1 cellular context compared by ENCODE assay signal in the genomic region with DNA sequence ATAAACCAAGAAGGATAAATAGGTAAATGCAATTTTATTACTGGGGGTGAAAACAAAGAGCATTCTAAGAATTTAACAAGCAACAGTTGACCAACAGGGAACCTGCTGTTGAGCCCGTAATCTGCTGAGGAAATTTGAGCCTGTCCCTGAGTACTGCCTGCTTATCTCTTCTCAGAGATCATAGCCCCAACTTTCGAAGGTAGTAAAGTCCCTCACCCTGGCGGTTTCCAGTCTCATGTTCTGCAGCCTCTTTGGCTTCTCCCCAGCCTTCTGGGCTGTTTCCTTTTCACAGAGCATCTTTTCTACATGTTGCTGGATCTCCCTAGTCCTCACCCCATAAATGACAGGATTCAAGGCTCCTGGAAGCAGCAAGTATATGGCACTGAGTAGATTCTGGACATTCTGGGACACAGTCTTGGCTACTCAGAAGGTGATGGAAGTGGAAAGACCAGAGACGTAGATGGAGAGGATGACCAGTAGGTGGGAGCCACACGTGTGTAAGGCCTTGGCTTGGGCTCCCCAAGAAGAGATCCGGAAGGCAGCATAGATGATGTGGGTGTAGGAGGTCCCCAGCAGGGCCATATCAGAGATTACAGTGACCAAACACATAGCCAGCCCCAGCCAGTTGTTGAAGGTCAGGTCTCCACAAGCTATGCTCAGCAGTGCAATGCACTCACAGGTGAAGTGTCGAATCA.
TF ChIP-seq lines count a peak whose summit lies in the region.

No MANE protein-coding gene starts in this region.

TF ChIP-seq in K562, 482 proteins besides CTCF, POLR2A, EP300 and RAD21 (continued from another document and continues in another):
- TF ChIP-seq, protein P1, sequence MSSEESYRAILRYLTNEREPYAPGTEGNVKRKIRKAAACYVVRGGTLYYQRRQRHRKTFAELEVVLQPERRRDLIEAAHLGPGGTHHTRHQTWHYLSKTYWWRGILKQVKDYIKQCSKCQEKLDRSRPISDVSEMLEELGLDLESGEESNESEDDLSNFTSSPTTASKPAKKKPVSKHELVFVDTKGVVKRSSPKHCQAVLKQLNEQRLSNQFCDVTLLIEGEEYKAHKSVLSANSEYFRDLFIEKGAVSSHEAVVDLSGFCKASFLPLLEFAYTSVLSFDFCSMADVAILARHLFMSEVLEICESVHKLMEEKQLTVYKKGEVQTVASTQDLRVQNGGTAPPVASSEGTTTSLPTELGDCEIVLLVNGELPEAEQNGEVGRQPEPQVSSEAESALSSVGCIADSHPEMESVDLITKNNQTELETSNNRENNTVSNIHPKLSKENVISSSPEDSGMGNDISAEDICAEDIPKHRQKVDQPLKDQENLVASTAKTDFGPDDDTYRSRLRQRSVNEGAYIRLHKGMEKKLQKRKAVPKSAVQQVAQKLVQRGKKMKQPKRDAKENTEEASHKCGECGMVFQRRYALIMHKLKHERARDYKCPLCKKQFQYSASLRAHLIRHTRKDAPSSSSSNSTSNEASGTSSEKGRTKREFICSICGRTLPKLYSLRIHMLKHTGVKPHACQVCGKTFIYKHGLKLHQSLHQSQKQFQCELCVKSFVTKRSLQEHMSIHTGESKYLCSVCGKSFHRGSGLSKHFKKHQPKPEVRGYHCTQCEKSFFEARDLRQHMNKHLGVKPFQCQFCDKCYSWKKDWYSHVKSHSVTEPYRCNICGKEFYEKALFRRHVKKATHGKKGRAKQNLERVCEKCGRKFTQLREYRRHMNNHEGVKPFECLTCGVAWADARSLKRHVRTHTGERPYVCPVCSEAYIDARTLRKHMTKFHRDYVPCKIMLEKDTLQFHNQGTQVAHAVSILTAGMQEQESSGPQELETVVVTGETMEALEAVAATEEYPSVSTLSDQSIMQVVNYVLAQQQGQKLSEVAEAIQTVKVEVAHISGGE (CRISPR knock-in tag; IDR thresholded peaks at IDR 0.05), result 0 out of 6 replicates have a peak, but pooled peaks of 1 of the 3 experiments have one; percentile 38
- TF ChIP-seq ZNF12 (CRISPR knock-in tag; IDR thresholded peaks at IDR 0.05) (no peak), SAFB (IDR thresholded peaks at IDR 0.05; ENCODE audit: borderline replicate concordance, low read depth, low read length) (no peak), FOXK1 (CRISPR knock-in tag; IDR thresholded peaks at IDR 0.05; ENCODE audit: borderline replicate concordance) (no peak), ZNF174 (CRISPR knock-in tag; IDR thresholded peaks at IDR 0.05) (no peak), BACH1 (tag; IDR thresholded peaks at IDR 0.05) (no peak), TCF3 (CRISPR knock-in tag; IDR thresholded peaks at IDR 0.05) (peak; percentile 46), CTBP1 (IDR thresholded peaks at IDR 0.05; ENCODE audit: borderline replicate concordance) (peak; percentile 61; the same call in 1 of the 2 replicates), ARID1B (IDR thresholded peaks at IDR 0.05) (peak; percentile 27; the same call in 1 of the 2 replicates), GABPB1 (CRISPR knock-in tag; IDR thresholded peaks at IDR 0.05) (no peak), YY1 (IDR thresholded peaks at IDR 0.05; ENCODE audit: borderline replicate concordance in 1 of 3, control insufficient read depth in 1 of 3, extremely low read depth in 1 of 3, insufficient read depth in 3 of 3, insufficient read length in 1 of 3, insufficient replicate concordance in 2 of 3, low read depth in 1 of 3, low read length in 2 of 3) (no peak), DPF2 (IDR thresholded peaks at IDR 0.05) (peak; percentile 45; the same call in 1 of the 2 replicates), FOS (IDR thresholded peaks at IDR 0.05; ENCODE audit: extremely low read depth, insufficient read length) (no peak), MAFK (IDR thresholded peaks at IDR 0.05; ENCODE audit: low read length) (no peak), DNMT1 (IDR thresholded peaks at IDR 0.05) (no peak), FOXM1 (IDR thresholded peaks at IDR 0.05; ENCODE audit: low read depth) (no peak), FOXM1 (CRISPR knock-in tag; IDR thresholded peaks at IDR 0.05; ENCODE audit: low read depth) (no peak), BRD4 (IDR thresholded peaks at IDR 0.05) (no peak), ZNF146 (CRISPR knock-in tag; IDR thresholded peaks at IDR 0.05; ENCODE audit: unreplicated experiment) (no peak), GTF2E2 (tag; IDR thresholded peaks at IDR 0.05) (no peak), EZH2 (IDR thresholded peaks at IDR 0.05; ENCODE audit: borderline replicate concordance, low read depth, low read length) (no peak), ZNF408 (CRISPR knock-in tag; IDR thresholded peaks at IDR 0.05; ENCODE audit: low read depth) (no peak), EHMT2 (IDR thresholded peaks at IDR 0.05) (peak; percentile 5; the same call in 1 of the 2 replicates), GATA2 (CRISPR knock-in tag; IDR thresholded peaks at IDR 0.05) (no peak), EP400 (IDR thresholded peaks at IDR 0.05) (peak; percentile 46; the same call in 1 of the 2 replicates), ETV1 (tag; conservative IDR thresholded peaks at IDR 0.05; ENCODE audit: low read depth) (peak; percentile 60), U2AF1 (optimal IDR thresholded peaks at IDR 0.05; ENCODE audit: low read depth, low read length) (no peak), ZNF75A (CRISPR knock-in tag; IDR thresholded peaks at IDR 0.05) (no peak), ZNF586 (CRISPR knock-in tag; conservative IDR thresholded peaks at IDR 0.05) (no peak), ZNF347 (CRISPR knock-in tag; IDR thresholded peaks at IDR 0.05; ENCODE audit: low read depth) (no peak), NRF1 (conservative IDR thresholded peaks at IDR 0.05 in 1 of 2, IDR thresholded peaks at IDR 0.05 in 1 of 2) (no peak), BCL6 (CRISPR knock-in tag; IDR thresholded peaks at IDR 0.05) (no peak), TEAD4 (IDR thresholded peaks at IDR 0.05; ENCODE audit: low read length) (peak; percentile 40; the same call in 1 of the 2 replicates), TEAD4 (CRISPR knock-in tag; IDR thresholded peaks at IDR 0.05; ENCODE audit: borderline replicate concordance) (no peak), ZBTB8A (IDR thresholded peaks at IDR 0.05; ENCODE audit: partially characterized antibody) (no peak), ZEB2 (IDR thresholded peaks at IDR 0.05) (0 out of 2 replicates have a peak, but pooled peaks have one; percentile 11), SMARCA5 (IDR thresholded peaks at IDR 0.05) (peak; percentile 63; the same call in 1 of the 2 replicates), L3MBTL2 (IDR thresholded peaks at IDR 0.05) (peak; percentile 49; the same call in 1 of the 2 replicates), NUFIP1 (IDR thresholded peaks at IDR 0.05; ENCODE audit: partially characterized antibody) (no peak), RBM15 (IDR thresholded peaks at IDR 0.05; ENCODE audit: insufficient read depth, low read length) (no peak), MTA3 (IDR thresholded peaks at IDR 0.05; ENCODE audit: borderline replicate concordance) (0 out of 2 replicates have a peak, but pooled peaks have one; percentile 2), ZNF282 (CRISPR knock-in tag; IDR thresholded peaks at IDR 0.05) (no peak)
- TF ChIP-seq, protein P2, sequence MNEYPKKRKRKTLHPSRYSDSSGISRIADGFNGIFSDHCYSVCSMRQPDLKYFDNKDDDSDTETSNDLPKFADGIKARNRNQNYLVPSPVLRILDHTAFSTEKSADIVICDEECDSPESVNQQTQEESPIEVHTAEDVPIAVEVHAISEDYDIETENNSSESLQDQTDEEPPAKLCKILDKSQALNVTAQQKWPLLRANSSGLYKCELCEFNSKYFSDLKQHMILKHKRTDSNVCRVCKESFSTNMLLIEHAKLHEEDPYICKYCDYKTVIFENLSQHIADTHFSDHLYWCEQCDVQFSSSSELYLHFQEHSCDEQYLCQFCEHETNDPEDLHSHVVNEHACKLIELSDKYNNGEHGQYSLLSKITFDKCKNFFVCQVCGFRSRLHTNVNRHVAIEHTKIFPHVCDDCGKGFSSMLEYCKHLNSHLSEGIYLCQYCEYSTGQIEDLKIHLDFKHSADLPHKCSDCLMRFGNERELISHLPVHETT (CRISPR knock-in tag; conservative IDR thresholded peaks at IDR 0.05 in 1 of 2, IDR thresholded peaks at IDR 0.05 in 1 of 2), result no peak
- TF ChIP-seq, protein P3, sequence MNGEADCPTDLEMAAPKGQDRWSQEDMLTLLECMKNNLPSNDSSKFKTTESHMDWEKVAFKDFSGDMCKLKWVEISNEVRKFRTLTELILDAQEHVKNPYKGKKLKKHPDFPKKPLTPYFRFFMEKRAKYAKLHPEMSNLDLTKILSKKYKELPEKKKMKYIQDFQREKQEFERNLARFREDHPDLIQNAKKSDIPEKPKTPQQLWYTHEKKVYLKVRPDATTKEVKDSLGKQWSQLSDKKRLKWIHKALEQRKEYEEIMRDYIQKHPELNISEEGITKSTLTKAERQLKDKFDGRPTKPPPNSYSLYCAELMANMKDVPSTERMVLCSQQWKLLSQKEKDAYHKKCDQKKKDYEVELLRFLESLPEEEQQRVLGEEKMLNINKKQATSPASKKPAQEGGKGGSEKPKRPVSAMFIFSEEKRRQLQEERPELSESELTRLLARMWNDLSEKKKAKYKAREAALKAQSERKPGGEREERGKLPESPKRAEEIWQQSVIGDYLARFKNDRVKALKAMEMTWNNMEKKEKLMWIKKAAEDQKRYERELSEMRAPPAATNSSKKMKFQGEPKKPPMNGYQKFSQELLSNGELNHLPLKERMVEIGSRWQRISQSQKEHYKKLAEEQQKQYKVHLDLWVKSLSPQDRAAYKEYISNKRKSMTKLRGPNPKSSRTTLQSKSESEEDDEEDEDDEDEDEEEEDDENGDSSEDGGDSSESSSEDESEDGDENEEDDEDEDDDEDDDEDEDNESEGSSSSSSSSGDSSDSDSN (IDR thresholded peaks at IDR 0.05; ENCODE audit: borderline replicate concordance in 1 of 2, low read depth in 2 of 2, low read length in 2 of 2), result peak in 1 of 2 experiments; percentile 12; a peak in 1 of 4 replicates
- TF ChIP-seq, protein P4, sequence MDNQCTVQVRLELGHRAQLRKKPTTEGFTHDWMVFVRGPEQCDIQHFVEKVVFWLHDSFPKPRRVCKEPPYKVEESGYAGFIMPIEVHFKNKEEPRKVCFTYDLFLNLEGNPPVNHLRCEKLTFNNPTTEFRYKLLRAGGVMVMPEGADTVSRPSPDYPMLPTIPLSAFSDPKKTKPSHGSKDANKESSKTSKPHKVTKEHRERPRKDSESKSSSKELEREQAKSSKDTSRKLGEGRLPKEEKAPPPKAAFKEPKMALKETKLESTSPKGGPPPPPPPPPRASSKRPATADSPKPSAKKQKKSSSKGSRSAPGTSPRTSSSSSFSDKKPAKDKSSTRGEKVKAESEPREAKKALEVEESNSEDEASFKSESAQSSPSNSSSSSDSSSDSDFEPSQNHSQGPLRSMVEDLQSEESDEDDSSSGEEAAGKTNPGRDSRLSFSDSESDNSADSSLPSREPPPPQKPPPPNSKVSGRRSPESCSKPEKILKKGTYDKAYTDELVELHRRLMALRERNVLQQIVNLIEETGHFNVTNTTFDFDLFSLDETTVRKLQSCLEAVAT (IDR thresholded peaks at IDR 0.05), result no peak
- TF ChIP-seq, protein P5, sequence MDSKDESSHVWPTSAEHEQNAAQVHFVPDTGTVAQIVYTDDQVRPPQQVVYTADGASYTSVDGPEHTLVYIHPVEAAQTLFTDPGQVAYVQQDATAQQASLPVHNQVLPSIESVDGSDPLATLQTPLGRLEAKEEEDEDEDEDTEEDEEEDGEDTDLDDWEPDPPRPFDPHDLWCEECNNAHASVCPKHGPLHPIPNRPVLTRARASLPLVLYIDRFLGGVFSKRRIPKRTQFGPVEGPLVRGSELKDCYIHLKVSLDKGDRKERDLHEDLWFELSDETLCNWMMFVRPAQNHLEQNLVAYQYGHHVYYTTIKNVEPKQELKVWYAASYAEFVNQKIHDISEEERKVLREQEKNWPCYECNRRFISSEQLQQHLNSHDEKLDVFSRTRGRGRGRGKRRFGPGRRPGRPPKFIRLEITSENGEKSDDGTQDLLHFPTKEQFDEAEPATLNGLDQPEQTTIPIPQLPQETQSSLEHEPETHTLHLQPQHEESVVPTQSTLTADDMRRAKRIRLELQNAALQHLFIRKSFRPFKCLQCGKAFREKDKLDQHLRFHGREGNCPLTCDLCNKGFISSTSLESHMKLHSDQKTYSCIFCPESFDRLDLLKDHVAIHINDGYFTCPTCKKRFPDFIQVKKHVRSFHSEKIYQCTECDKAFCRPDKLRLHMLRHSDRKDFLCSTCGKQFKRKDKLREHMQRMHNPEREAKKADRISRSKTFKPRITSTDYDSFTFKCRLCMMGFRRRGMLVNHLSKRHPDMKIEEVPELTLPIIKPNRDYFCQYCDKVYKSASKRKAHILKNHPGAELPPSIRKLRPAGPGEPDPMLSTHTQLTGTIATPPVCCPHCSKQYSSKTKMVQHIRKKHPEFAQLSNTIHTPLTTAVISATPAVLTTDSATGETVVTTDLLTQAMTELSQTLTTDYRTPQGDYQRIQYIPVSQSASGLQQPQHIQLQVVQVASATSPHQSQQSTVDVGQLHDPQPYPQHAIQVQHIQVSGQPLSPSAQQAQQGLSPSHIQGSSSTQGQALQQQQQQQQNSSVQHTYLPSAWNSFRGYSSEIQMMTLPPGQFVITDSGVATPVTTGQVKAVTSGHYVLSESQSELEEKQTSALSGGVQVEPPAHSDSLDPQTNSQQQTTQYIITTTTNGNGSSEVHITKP (IDR thresholded peaks at IDR 0.05; ENCODE audit: partially characterized antibody), result peak; percentile 12
- TF ChIP-seq, protein P6, sequence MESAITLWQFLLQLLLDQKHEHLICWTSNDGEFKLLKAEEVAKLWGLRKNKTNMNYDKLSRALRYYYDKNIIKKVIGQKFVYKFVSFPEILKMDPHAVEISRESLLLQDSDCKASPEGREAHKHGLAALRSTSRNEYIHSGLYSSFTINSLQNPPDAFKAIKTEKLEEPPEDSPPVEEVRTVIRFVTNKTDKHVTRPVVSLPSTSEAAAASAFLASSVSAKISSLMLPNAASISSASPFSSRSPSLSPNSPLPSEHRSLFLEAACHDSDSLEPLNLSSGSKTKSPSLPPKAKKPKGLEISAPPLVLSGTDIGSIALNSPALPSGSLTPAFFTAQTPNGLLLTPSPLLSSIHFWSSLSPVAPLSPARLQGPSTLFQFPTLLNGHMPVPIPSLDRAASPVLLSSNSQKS (CRISPR knock-in tag; IDR thresholded peaks at IDR 0.05), result no peak
- TF ChIP-seq, protein P7, sequence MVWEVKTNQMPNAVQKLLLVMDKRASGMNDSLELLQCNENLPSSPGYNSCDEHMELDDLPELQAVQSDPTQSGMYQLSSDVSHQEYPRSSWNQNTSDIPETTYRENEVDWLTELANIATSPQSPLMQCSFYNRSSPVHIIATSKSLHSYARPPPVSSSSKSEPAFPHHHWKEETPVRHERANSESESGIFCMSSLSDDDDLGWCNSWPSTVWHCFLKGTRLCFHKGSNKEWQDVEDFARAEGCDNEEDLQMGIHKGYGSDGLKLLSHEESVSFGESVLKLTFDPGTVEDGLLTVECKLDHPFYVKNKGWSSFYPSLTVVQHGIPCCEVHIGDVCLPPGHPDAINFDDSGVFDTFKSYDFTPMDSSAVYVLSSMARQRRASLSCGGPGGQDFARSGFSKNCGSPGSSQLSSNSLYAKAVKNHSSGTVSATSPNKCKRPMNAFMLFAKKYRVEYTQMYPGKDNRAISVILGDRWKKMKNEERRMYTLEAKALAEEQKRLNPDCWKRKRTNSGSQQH (CRISPR knock-in tag; IDR thresholded peaks at IDR 0.05), result no peak
- TF ChIP-seq, protein P8, sequence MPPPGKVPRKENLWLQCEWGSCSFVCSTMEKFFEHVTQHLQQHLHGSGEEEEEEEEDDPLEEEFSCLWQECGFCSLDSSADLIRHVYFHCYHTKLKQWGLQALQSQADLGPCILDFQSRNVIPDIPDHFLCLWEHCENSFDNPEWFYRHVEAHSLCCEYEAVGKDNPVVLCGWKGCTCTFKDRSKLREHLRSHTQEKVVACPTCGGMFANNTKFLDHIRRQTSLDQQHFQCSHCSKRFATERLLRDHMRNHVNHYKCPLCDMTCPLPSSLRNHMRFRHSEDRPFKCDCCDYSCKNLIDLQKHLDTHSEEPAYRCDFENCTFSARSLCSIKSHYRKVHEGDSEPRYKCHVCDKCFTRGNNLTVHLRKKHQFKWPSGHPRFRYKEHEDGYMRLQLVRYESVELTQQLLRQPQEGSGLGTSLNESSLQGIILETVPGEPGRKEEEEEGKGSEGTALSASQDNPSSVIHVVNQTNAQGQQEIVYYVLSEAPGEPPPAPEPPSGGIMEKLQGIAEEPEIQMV (tag; conservative IDR thresholded peaks at IDR 0.05; ENCODE audit: low read depth), result no peak
